23 cellular contexts compared by ENCODE assay signal in the genomic region with DNA sequence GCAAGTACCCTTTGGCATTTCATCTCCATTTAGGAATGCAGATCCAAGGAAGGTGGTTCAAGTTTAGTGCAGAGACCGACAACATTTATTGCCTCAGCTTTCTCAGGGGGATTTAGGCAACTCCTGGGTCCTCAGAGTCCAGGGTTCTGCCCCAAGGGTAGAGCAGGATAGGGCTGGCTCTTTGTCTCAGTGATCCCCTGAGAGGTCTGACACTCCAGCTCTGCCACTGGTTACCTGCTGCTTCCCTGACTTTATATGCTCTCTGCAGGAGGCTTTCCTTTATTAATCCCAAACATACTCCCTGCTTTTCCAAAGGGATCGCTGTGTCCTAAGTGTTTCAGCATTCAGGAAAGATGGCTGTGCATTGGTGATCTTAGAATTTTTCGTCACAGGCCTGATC.
"Had no signal": no experiment of that assay in that cellular context is flagged by ENCODE, and none has a peak within 500 bp of the region (broad histone marks: within the 10 kb centered on the region; RNA-seq: fewer than 3 reads in every experiment).

No MANE protein-coding gene starts in this region.

- H3K4me1 ChIP-seq: colonic mucosa, foreskin keratinocyte, heart right ventricle, left lung, lower lobe of right lung had no signal

- ATAC-seq: effector memory CD8-positive, alpha-beta T cell; esophagus mucosa; foreskin keratinocyte; heart right ventricle; left cardiac atrium; left lung; left ventricle myocardium superior; lower lobe of right lung; mucosa of descending colon; naive thymus-derived CD8-positive, alpha-beta T cell had no signal

- H3K9me3 Mint-ChIP-seq: dendritic cell treated with granulocyte-macrophage colony-stimulating factor and Interleukin-4, amounts not matched to agents 40 ng/mL and 50 ng/mL, for 4 days; effector memory CD8-positive, alpha-beta T cell; endodermal cell; mesothelial cell of epicardium; naive thymus-derived CD8-positive, alpha-beta T cell had no signal

- H3K4me3 ChIP-seq: colonic mucosa, heart right ventricle, left lung, lower lobe of right lung, mucosa of descending colon had no signal

- H3K27me3 Mint-ChIP-seq: dendritic cell treated with granulocyte-macrophage colony-stimulating factor and Interleukin-4, amounts not matched to agents 40 ng/mL and 50 ng/mL, for 4 days had no signal

- H3K9me3 ChIP-seq: colonic mucosa, heart right ventricle, left lung, lower lobe of right lung, mucosa of descending colon had no signal

- H3K36me3 ChIP-seq: colonic mucosa, heart right ventricle, left lung, lower lobe of right lung had no signal

- H3K27ac Mint-ChIP-seq: dendritic cell treated with granulocyte-macrophage colony-stimulating factor and Interleukin-4, amounts not matched to agents 40 ng/mL and 50 ng/mL, for 4 days; effector memory CD8-positive, alpha-beta T cell; endodermal cell; mesothelial cell of epicardium; naive B cell; naive thymus-derived CD8-positive, alpha-beta T cell had no signal

- DNase-seq: colonic mucosa; cortex of kidney; effector CD8-positive, alpha-beta T cell; effector memory CD8-positive, alpha-beta T cell; endodermal cell; erythroblast; foreskin keratinocyte; glutamatergic neuron; head of caudate nucleus; heart right ventricle; hippocampal formation; left cardiac atrium; left lung; left ventricle myocardium superior; lower lobe of right lung; mesenchymal stem cell; mucosa of descending colon; naive B cell; naive thymus-derived CD8-positive, alpha-beta T cell had no signal

- H3K36me3 Mint-ChIP-seq: mesothelial cell of epicardium; naive B cell; naive thymus-derived CD8-positive, alpha-beta T cell had no signal

- H3K4me3 Mint-ChIP-seq: dendritic cell treated with granulocyte-macrophage colony-stimulating factor and Interleukin-4, amounts not matched to agents 40 ng/mL and 50 ng/mL, for 4 days; effector memory CD8-positive, alpha-beta T cell; endodermal cell; mesothelial cell of epicardium; naive B cell; naive thymus-derived CD8-positive, alpha-beta T cell had no signal

- H3K27ac ChIP-seq: colonic mucosa, epithelial cell of prostate, foreskin keratinocyte, heart right ventricle, left lung, lower lobe of right lung had no signal

- H3K4me1 Mint-ChIP-seq: mesothelial cell of epicardium; naive B cell; naive thymus-derived CD8-positive, alpha-beta T cell had no signal
